Comparison of ENCODE assay signal across 7 cellular contexts in genomic region chr7:50349963-50350944, GRCh38. TPM values are rescaled to one million over a fixed set of nuclear protein-coding genes. Genes with fewer than 3 reads are reported as not detected.
A peak's percentile ranks its signal among the peaks of the same experiment; 100 is the strongest.
DNase-seq lines count a peak whose midpoint lies in the region; ATAC-seq and TF ChIP-seq lines count a peak whose summit lies in the region.

No MANE protein-coding gene starts in this region.

- DNase-seq in activated T-helper 1 cell treated with Interleukin-2 at 50 U/mL for 16 hours (ENCODE audit: low read depth) (peak; percentile 53), hippocampal formation (lab: John Stamatoyannopoulos, UW) (no peak), PC-9 (no peak), epidermal melanocyte (ENCODE audit: insufficient read length, low spot score) (no peak)
- DNase-seq in stimulated activated CD4-positive, alpha-beta T cell treated with anti-CD3 and anti-CD28 coated beads, Interleukin-4, amount 100 ng/mL, for 4 hours, result peak; percentile 72 to 82

- CTCF ChIA-PET in PC-9 (lab: Charles Lee), result no interaction called here

- H3K9me3 ChIP-seq in PC-9 (ENCODE audit: insufficient read depth, low read depth), result no peaks in the 10 kb centered on the region

- no peak overlapping the region for H3K4me3 ChIP-seq in PC-9

- peak; percentile 82 for ATAC-seq in GM19467 (IDR thresholded peaks at IDR 0.05; ENCODE audit: unreplicated experiment)
- peak; percentile 62 for ATAC-seq in HG03469 (IDR thresholded peaks at IDR 0.05; ENCODE audit: unreplicated experiment)

- H2AFZ ChIP-seq in PC-9, result no peak overlapping the region

- BruUV-seq in PC-9 (replicated peaks; lab: Mats Ljungman, UMichigan), result no TSS peak

- no peaks in the 10 kb centered on the region for H3F3A ChIP-seq in PC-9 (ENCODE audit: insufficient read depth, low read depth)

- H3K4me1 ChIP-seq in PC-9 (replicated peaks; ENCODE audit: insufficient read depth), result no peaks in the 10 kb centered on the region

- peaks cover 97% of the 10 kb centered on the region for H3K27me3 ChIP-seq in PC-9 (ENCODE audit: insufficient read depth, low read depth)

- intact Hi-C loops in PC-9 (cut with micrococcal nuclease; ENCODE audit: unreplicated experiment), result no loop called here

- H3K9me2 ChIP-seq in PC-9 (ENCODE audit: insufficient read depth), result no peaks in the 10 kb centered on the region

- H3K36me3 ChIP-seq in PC-9 (ENCODE audit: low read depth), result no peaks in the 10 kb centered on the region

- no peak overlapping the region for H3K4me2 ChIP-seq in PC-9

- no peaks in the 10 kb centered on the region for H3K79me2 ChIP-seq in PC-9 (ENCODE audit: low read depth)

- TF ChIP-seq CTCF in PC-9 (conservative IDR thresholded peaks at IDR 0.05), result no peak

- no peaks in the 10 kb centered on the region for H4K20me1 ChIP-seq in PC-9 (ENCODE audit: insufficient read depth)

- POLR2A ChIA-PET in PC-9 (lab: Charles Lee; ENCODE audit: unreplicated experiment), result interaction anchor here (0.7 kb wide), 1 partner anchor 12 kb away, joined by 3 read pairs; no protein-coding TSS in a partner anchor

- no peak overlapping the region for H3K27ac ChIP-seq in PC-9

RNA-seq across cellular contexts. Expression of gene IKZF1, which starts 45.7 kb away (rescaled TPM):
- total RNA-seq in PC-9 (2021), result not detected in 2 replicates

Comparison
In these comparisons a context has a peak if more than half of its experiments do, and no peak if none do; other contexts are left out.
1. DNase-seq: peak in activated T-helper 1 cell treated with Interleukin-2 at 50 U/mL for 16 hours (single experiment) and stimulated activated CD4-positive, alpha-beta T cell treated with anti-CD3 and anti-CD28 coated beads, Interleukin-4, amount 100 ng/mL, for 4 hours (2 of 2); none in hippocampal formation (0 of 2), PC-9 (0 of 2) and epidermal melanocyte (single experiment).